1 cellular context compared by ENCODE assay signal in genomic region chr6:17885079-17885478, GRCh38.
TF ChIP-seq lines count a peak whose summit lies in the region.

No MANE protein-coding gene starts in this region.

TF ChIP-seq in K562, 482 proteins besides CTCF, POLR2A, EP300 and RAD21 (continued from another document):
- TF ChIP-seq ZMIZ1 (IDR thresholded peaks at IDR 0.05; ENCODE audit: low read depth in 2 of 2, low read length in 2 of 2) = no peak
- TF ChIP-seq RBM22 (IDR thresholded peaks at IDR 0.05; ENCODE audit: low read depth, low read length, poor library complexity, severe bottlenecking) = no peak
- 0 out of 2 replicates have a peak, but pooled peaks have one; percentile 6 for TF ChIP-seq ZNF592 (IDR thresholded peaks at IDR 0.05)
- no peak for TF ChIP-seq SIRT6 (IDR thresholded peaks at IDR 0.05; ENCODE audit: low read depth, low read length)
- 0 out of 2 replicates have a peak, but pooled peaks have one; percentile 3 for TF ChIP-seq TEAD4 (IDR thresholded peaks at IDR 0.05; ENCODE audit: low read length)
- TF ChIP-seq TEAD4 (CRISPR knock-in tag; IDR thresholded peaks at IDR 0.05; ENCODE audit: borderline replicate concordance) = no peak
- TF ChIP-seq CHD7 (IDR thresholded peaks at IDR 0.05; ENCODE audit: low read depth, low read length) = no peak
- TF ChIP-seq THAP12 (CRISPR knock-in tag; IDR thresholded peaks at IDR 0.05) = no peak
- no peak for TF ChIP-seq ZNF561 (CRISPR knock-in tag; conservative IDR thresholded peaks at IDR 0.05)
- TF ChIP-seq SAP30 (IDR thresholded peaks at IDR 0.05; ENCODE audit: borderline replicate concordance, insufficient read depth, low read depth, low read length, poor library complexity, severe bottlenecking) = no peak
- no peak for TF ChIP-seq ZBTB9 (CRISPR knock-in tag; IDR thresholded peaks at IDR 0.05)
